Comparison of ENCODE assay signal across 12 cellular contexts in genomic region chr14:73465833-73466532, GRCh38. TPM values are rescaled to one million over a fixed set of nuclear protein-coding genes. Genes with fewer than 3 reads are reported as not detected.
DNase-seq lines count a peak whose midpoint lies in the region; ATAC-seq, FAIRE-seq and TF ChIP-seq lines count a peak whose summit lies in the region.
"Had no signal": no experiment of that assay in that cellular context is flagged by ENCODE, and none has a peak within 500 bp of the region (broad histone marks: within the 10 kb centered on the region; RNA-seq: fewer than 3 reads in every experiment).

No MANE protein-coding gene starts in this region.

- no peak overlapping the region for H3K4me3 ChIP-seq in PC-9
- H3K4me3 ChIP-seq in esophagus squamous epithelium, result peak overlapping the region in 3 of 4 donors; percentile 5 to 22 (median 6)
- peak overlapping the region in 1 of 4 donors; percentile 19 for H3K4me3 ChIP-seq in sigmoid colon

- intact Hi-C loops in PC-9 (cut with micrococcal nuclease; ENCODE audit: unreplicated experiment), result no loop called here
- intact Hi-C loops in esophagus squamous epithelium (cut with DNase I), result no loop called here
- intact Hi-C loops in sigmoid colon (cut with DNase I), result no loop called here

- H3K36me3 ChIP-seq in PC-9 (ENCODE audit: low read depth) (no peaks in the 10 kb centered on the region), esophagus squamous epithelium (no peaks in the 10 kb centered on the region), sigmoid colon (no peaks in the 10 kb centered on the region)

- H3K9me3 ChIP-seq in PC-9 (ENCODE audit: insufficient read depth, low read depth) (no peaks in the 10 kb centered on the region), esophagus squamous epithelium (no peaks in the 10 kb centered on the region), sigmoid colon (no peaks in the 10 kb centered on the region)

- no peak for TF ChIP-seq POLR2A in esophagus squamous epithelium (IDR thresholded peaks at IDR 0.05)
- no peak for TF ChIP-seq POLR2A in sigmoid colon (IDR thresholded peaks at IDR 0.05)

- no peaks in the 10 kb centered on the region for H3K36me3 Mint-ChIP-seq in HFFc6 (ENCODE audit: low read depth)

- POLR2A ChIA-PET in PC-9 (lab: Charles Lee; ENCODE audit: unreplicated experiment), result no interaction called here
- POLR2A ChIA-PET in HEK293T (lab: Yijun Ruan, JAX), result no interaction called here

- H4K20me1 ChIP-seq in PC-9 (ENCODE audit: insufficient read depth), result no peaks in the 10 kb centered on the region

- 42 to 50% methylated on average over 5 of the region's 5 CpGs for WGBS in esophagus squamous epithelium, 2 donors
- WGBS in sigmoid colon, 2 donors, result 38 to 47% methylated on average over 5 of the region's 5 CpGs

- no peaks in the 10 kb centered on the region for H3K27me3 Mint-ChIP-seq in HFFc6 (ENCODE audit: insufficient read depth)
- H3K27me3 Mint-ChIP-seq: activated CD4-positive, alpha-beta T cell treated with anti-CD3 and anti-CD28 coated beads, Interleukin-2, amount 10 ng/mL, durations not matched to agents 7 days and 5 days; central memory CD8-positive, alpha-beta T cell had no signal

- H3K27ac Mint-ChIP-seq in HFFc6, result peak overlapping the region; percentile 58
- H3K27ac Mint-ChIP-seq: activated CD4-positive, alpha-beta T cell treated with anti-CD3 and anti-CD28 coated beads, Interleukin-2, amount 10 ng/mL, durations not matched to agents 7 days and 5 days had no signal

- H3K4me1 Mint-ChIP-seq in HFFc6 (ENCODE audit: low read depth), result peaks cover 79% of the 10 kb centered on the region

- no peak for TF ChIP-seq EP300 in sigmoid colon (IDR thresholded peaks at IDR 0.05)

- no peaks in the 10 kb centered on the region for H3K79me2 ChIP-seq in PC-9 (ENCODE audit: low read depth)

- peaks cover 14% of the 10 kb centered on the region for H3K4me1 ChIP-seq in PC-9 (replicated peaks; ENCODE audit: insufficient read depth)
- peaks cover 25 to 54% (median 26%) of the 10 kb centered on the region in 3 donors for H3K4me1 ChIP-seq in esophagus squamous epithelium
- H3K4me1 ChIP-seq in sigmoid colon, result peaks cover 0 to 53% (median 42%) of the 10 kb centered on the region in 4 donors

- 0 out of 2 replicates have a peak, but pooled peaks cover 5% of the 10 kb centered on the region for H3F3A ChIP-seq in PC-9 (ENCODE audit: insufficient read depth, low read depth)

- no peak for ATAC-seq in GM21515 (IDR thresholded peaks at IDR 0.05; ENCODE audit: unreplicated experiment)

- H3K27me3 ChIP-seq in PC-9 (ENCODE audit: insufficient read depth, low read depth) (no peaks in the 10 kb centered on the region), esophagus squamous epithelium (no peaks in the 10 kb centered on the region), sigmoid colon (no peaks in the 10 kb centered on the region)

- H3K4me3 Mint-ChIP-seq in HFFc6, result peak overlapping the region; percentile 37; the same call in 1 of the 2 replicates
- H3K4me3 Mint-ChIP-seq: activated CD4-positive, alpha-beta T cell treated with anti-CD3 and anti-CD28 coated beads, Interleukin-2, amount 10 ng/mL, durations not matched to agents 7 days and 5 days; central memory CD8-positive, alpha-beta T cell had no signal

- in situ Hi-C loops in G401 (cut with HindIII; ENCODE audit: low sequenced_read_pairs), result no loop called here

- DNase-seq in HFFc6 (no peak), PC-9 (no peak), esophagus squamous epithelium (lab: John Stamatoyannopoulos, UW) (no peak), sigmoid colon (no peak), urothelium cell line (ENCODE audit: low spot score) (no peak), HEK293T (ENCODE audit: extremely low spot score) (no peak), G401 (ENCODE audit: low spot score) (no peak)
- DNase-seq: activated CD4-positive, alpha-beta T cell treated with anti-CD3 and anti-CD28 coated beads, Interleukin-2, amount 10 ng/mL, durations not matched to agents 7 days and 5 days; NCI-H524; stimulated activated CD4-positive, alpha-beta T cell treated with anti-CD3 and anti-CD28 coated beads, Interleukin-2, amount 100 ng/mL, for 24 hours had no signal

- H3K27ac ChIP-seq in PC-9 (no peak overlapping the region), esophagus squamous epithelium (peak overlapping the region; percentile 52 to 85 (median 78)), sigmoid colon (peak overlapping the region; percentile 61 to 98 (median 70))

- H3K9me2 ChIP-seq in PC-9 (ENCODE audit: insufficient read depth), result no peaks in the 10 kb centered on the region

- peak overlapping the region; percentile 4; the same call in 1 of the 2 replicates for H2AFZ ChIP-seq in PC-9

- FAIRE-seq in urothelium cell line (lab: Jason Lieb, UNC), result no peak

- no peaks in the 10 kb centered on the region for H3K9me3 Mint-ChIP-seq in HFFc6
- H3K9me3 Mint-ChIP-seq: activated CD4-positive, alpha-beta T cell treated with anti-CD3 and anti-CD28 coated beads, Interleukin-2, amount 10 ng/mL, durations not matched to agents 7 days and 5 days; central memory CD8-positive, alpha-beta T cell had no signal

- TF ChIP-seq CTCF in HFFc6 (IDR thresholded peaks at IDR 0.05) (no peak), PC-9 (conservative IDR thresholded peaks at IDR 0.05) (no peak), esophagus squamous epithelium (IDR thresholded peaks at IDR 0.05) (no peak), sigmoid colon (IDR thresholded peaks at IDR 0.05) (no peak)

- CTCF ChIA-PET in PC-9 (lab: Charles Lee) (interaction anchor here (0.8 kb wide), 1 partner anchor 103 kb away, joined by 3 read pairs; the partner anchor contains the start of gene ACOT2), HEK293T (lab: Yijun Ruan, JAX) (no interaction called here)

- no TSS peak for BruUV-seq in PC-9 (replicated peaks; lab: Mats Ljungman, UMichigan)

- no peak overlapping the region for H3K4me2 ChIP-seq in PC-9

TF ChIP-seq in HEK293T, 16 proteins besides CTCF, POLR2A, EP300 and RAD21:
- TF ChIP-seq SUZ12 (IDR thresholded peaks at IDR 0.05) (no peak), BHLHE40 (IDR thresholded peaks at IDR 0.05; ENCODE audit: borderline replicate concordance) (no peak)
TF ChIP-seq in HEK293T: peak in this region for 0.

RNA-seq across cellular contexts. Expression of gene NUMB, which starts 7.6 kb away (rescaled TPM):
- 10 to 100 TPM; 60.1 to 80.8 (median 71.4) TPM for total RNA-seq in HFFc6 (2021; fragmentation: NEBNext Ultra II Directional; extraction: Animal tissue kit (Norgen Biotek cat#: 25700))
- total RNA-seq in PC-9 (2021), result 59.2 and 64.5 TPM in 2 replicates
- total RNA-seq in esophagus squamous epithelium, result 10 to 100 TPM; 27.7 to 52.8 (median 34.2) TPM
- 10 to 100 TPM; 37.6 to 80.3 (median 55.7) TPM for total RNA-seq in sigmoid colon
- polyA plus RNA-seq in sigmoid colon, result 10 to 100 TPM; 42.5 to 53.4 (median 45.6) TPM
- total RNA-seq in G401 (2014; rRNA removed; shearing (Covaris generic)), result 16.6 and 49.1 TPM in 2 replicates

RNA-seq across cellular contexts. Expression of gene RIOX1, which starts 24.8 kb away (rescaled TPM):
- total RNA-seq in HFFc6 (2021; fragmentation: NEBNext Ultra II Directional; extraction: Animal tissue kit (Norgen Biotek cat#: 25700)), result 10 to 100 TPM; 10.7 to 13.3 (median 11.8) TPM
- total RNA-seq in PC-9 (2021), result 9.9 and 10.8 TPM in 2 replicates
- total RNA-seq in esophagus squamous epithelium, result 10 to 100 TPM; 13.4 to 20.2 (median 15.0) TPM
- total RNA-seq in sigmoid colon, result 10 to 100 TPM in 2 of 4 donors, 1 to 10 TPM in 2; 8.9 to 15.8 (median 11.6) TPM
- polyA plus RNA-seq in sigmoid colon, result 1 to 10 TPM; 3.0 to 8.2 (median 4.4) TPM
- total RNA-seq in G401 (2014; rRNA removed; shearing (Covaris generic)), result 0.07 and 0.31 TPM in 2 replicates
